In genomic region chr3:149586871-149587270, GRCh38 we compare ENCODE assay signal across 17 cellular contexts.
A peak's percentile ranks its signal among the peaks of the same experiment; 100 is the strongest.
DNase-seq lines count a peak whose midpoint lies in the region; ATAC-seq and TF ChIP-seq lines count a peak whose summit lies in the region.
"Had no signal": no experiment of that assay in that cellular context is flagged by ENCODE, and none has a peak within 500 bp of the region (broad histone marks: within the 10 kb centered on the region; RNA-seq: fewer than 3 reads in every experiment).

No MANE protein-coding gene starts in this region.

- H3K79me2 ChIP-seq in PC-3 (ENCODE audit: low read length) = peaks cover 88% of the 10 kb centered on the region
- H3K79me2 ChIP-seq: parathyroid adenoma had no signal

- H3K27me3 ChIP-seq in PC-3 (ENCODE audit: low read length) = no peaks in the 10 kb centered on the region
- no peaks in the 10 kb centered on the region for H3K27me3 ChIP-seq in mesenchymal stem cell (ENCODE audit: control insufficient read depth in 1 of 2, insufficient read depth in 1 of 2, low read length in 2 of 2)
- H3K27me3 ChIP-seq: adrenal gland, stomach had no signal

- ATAC-seq in PC-3 (peak; percentile 64), HG03280 (IDR thresholded peaks at IDR 0.05; ENCODE audit: unreplicated experiment) (no peak)

- no peak for DNase-seq in Calu3
- DNase-seq in PC-3 = peak; percentile 97
- peak; percentile 31 to 67 for DNase-seq in cardiac fibroblast (ENCODE audit: low read depth in 2 of 2)
- DNase-seq in mesenchymal stem cell = peak; percentile 48
- no peak for DNase-seq in CD14-positive monocyte (ENCODE audit: low spot score)
- DNase-seq in HUDEP-2 (lab: John Stamatoyannopoulos, UW; ENCODE audit: unreplicated experiment in 76 of 76) = no peak
- DNase-seq in activated CD4-positive, alpha-beta T cell treated with anti-CD3 and anti-CD28 coated beads for 4 hours = no peak
- DNase-seq: activated CD4-positive, alpha-beta memory T cell treated with anti-CD3 and anti-CD28 coated beads, Interleukin-2, amount 10 ng/mL, durations not matched to agents 7 days and 5 days; adrenal gland; foreskin melanocyte; NCI-H2029 treated with DMSO at 0.1 percent for 48 hours; SHP77 treated with DMSO at 0.1 percent for 48 hours; stimulated activated CD4-positive, alpha-beta T cell treated with anti-CD3 and anti-CD28 coated beads, Interleukin-12 subunit alpha, Interleukin-12 subunit beta, amount 100 ng/mL, for 4 hours; stomach; T-helper 9 cell had no signal

- no peak overlapping the region for H4K91ac ChIP-seq in mesenchymal stem cell (ENCODE audit: low read length)

- peaks cover 57% of the 10 kb centered on the region for H3K36me3 Mint-ChIP-seq in Calu3 (ENCODE audit: insufficient read depth, unreplicated experiment)
- H3K36me3 Mint-ChIP-seq in CD14-positive monocyte = no peaks in the 10 kb centered on the region

- CTCF ChIA-PET in Calu3 (lab: Charles Lee) = interaction anchor here (0.6 to 2.6 kb wide), 3 partner anchors 12 to 144 kb away, joined by 4 to 7 read pairs (median 7); no protein-coding TSS in a partner anchor
- CTCF ChIA-PET in PC-3 (lab: Charles Lee) = interaction anchor here (0.5 to 0.7 kb wide), 2 partner anchors 23 to 54 kb away, joined by 3 to 5 read pairs; no protein-coding TSS in a partner anchor

- POLR2A ChIA-PET in PC-3 (lab: Charles Lee; ENCODE audit: unreplicated experiment) = interaction anchor here (0.6 to 1.8 kb wide), 6 partner anchors 11 to 875 kb away, joined by 3 to 8 read pairs (median 6); partner anchors contain the start of gene WWTR1

- peaks cover 5% of the 10 kb centered on the region for H3F3A ChIP-seq in PC-3 (ENCODE audit: low read length, unreplicated experiment)

- no peak overlapping the region for H3K14ac ChIP-seq in mesenchymal stem cell (ENCODE audit: low read length in 2 of 2)

- H3K27ac Mint-ChIP-seq in Calu3 (ENCODE audit: unreplicated experiment) (peak overlapping the region; percentile 8), CD14-positive monocyte (no peak overlapping the region)
- H3K27ac Mint-ChIP-seq: activated CD4-positive, alpha-beta memory T cell treated with anti-CD3 and anti-CD28 coated beads, Interleukin-2, amount 10 ng/mL, durations not matched to agents 7 days and 5 days had no signal

- H2BK120ac ChIP-seq in mesenchymal stem cell (ENCODE audit: low read depth, low read length) = no peak overlapping the region

- peaks cover 5% of the 10 kb centered on the region for H3K79me1 ChIP-seq in mesenchymal stem cell (replicated peaks; ENCODE audit: low read length, poor library complexity, severe bottlenecking)

- H2BK15ac ChIP-seq in mesenchymal stem cell (ENCODE audit: low read depth, poor library complexity, severe bottlenecking) = no peak overlapping the region

- no CpG with 5 or more reads among the region's 1 CpG for WGBS in mesenchymal stem cell

- H3K9me3 Mint-ChIP-seq in Calu3 (ENCODE audit: low read depth, unreplicated experiment) (no peaks in the 10 kb centered on the region), CD14-positive monocyte (no peaks in the 10 kb centered on the region)
- H3K9me3 Mint-ChIP-seq: activated CD4-positive, alpha-beta memory T cell treated with anti-CD3 and anti-CD28 coated beads, Interleukin-2, amount 10 ng/mL, durations not matched to agents 7 days and 5 days had no signal

- H3K36me3 ChIP-seq in PC-3 (ENCODE audit: low read depth, low read length) (peaks cover 12% of the 10 kb centered on the region), mesenchymal stem cell (ENCODE audit: control insufficient read depth in 1 of 2, insufficient read depth in 2 of 2, low read depth in 1 of 2, low read length in 2 of 2) (peaks cover 0 to 16% of the 10 kb centered on the region in 2 experiments)
- H3K36me3 ChIP-seq: adrenal gland, stomach had no signal

- H3K4me2 ChIP-seq in PC-3 (ENCODE audit: low read length) (peak overlapping the region; percentile 54), mesenchymal stem cell (ENCODE audit: low read length, poor library complexity, severe bottlenecking) (no peak overlapping the region)

- H3K4me3 Mint-ChIP-seq in Calu3 (ENCODE audit: low read depth, unreplicated experiment) = no peak overlapping the region
- H3K4me3 Mint-ChIP-seq in CD14-positive monocyte = no peak overlapping the region
- H3K4me3 Mint-ChIP-seq: activated CD4-positive, alpha-beta memory T cell treated with anti-CD3 and anti-CD28 coated beads, Interleukin-2, amount 10 ng/mL, durations not matched to agents 7 days and 5 days had no signal

- H2AFZ ChIP-seq in PC-3 (ENCODE audit: low read length) = no peak overlapping the region
- H2AFZ ChIP-seq in mesenchymal stem cell (ENCODE audit: low read depth, low read length) = no peak overlapping the region
- H2AFZ ChIP-seq: parathyroid adenoma had no signal

- H3K9me3 ChIP-seq in PC-3 (ENCODE audit: low read length) (no peaks in the 10 kb centered on the region), mesenchymal stem cell (ENCODE audit: control insufficient read depth, low read length) (no peaks in the 10 kb centered on the region)
- H3K9me3 ChIP-seq: adrenal gland, stomach had no signal

- H3K27ac ChIP-seq in PC-3 (ENCODE audit: low read length) (peak overlapping the region; percentile 99), mesenchymal stem cell (ENCODE audit: low read length, poor library complexity, severe bottlenecking) (no peak overlapping the region)
- H3K27ac ChIP-seq: parathyroid adenoma had no signal

- H3K4ac ChIP-seq in mesenchymal stem cell (ENCODE audit: low read depth in 1 of 2, low read length in 2 of 2) = no peak overlapping the region

- BruUV-seq in Calu3 (replicated peaks; lab: Mats Ljungman, UMichigan) (no TSS peak), PC-3 (replicated peaks; lab: Mats Ljungman, UMichigan) (no TSS peak)

- no peak overlapping the region for H2AK5ac ChIP-seq in mesenchymal stem cell (ENCODE audit: low read length, severe bottlenecking)

- peaks cover 71% of the 10 kb centered on the region for H3K4me1 Mint-ChIP-seq in Calu3 (ENCODE audit: low read depth, unreplicated experiment)
- peaks cover 2% of the 10 kb centered on the region for H3K4me1 Mint-ChIP-seq in CD14-positive monocyte

- peak overlapping the region; percentile 4; the same call in 1 of the 2 replicates for H3K4me3 ChIP-seq in PC-3 (ENCODE audit: low read length)
- no peak overlapping the region for H3K4me3 ChIP-seq in cardiac fibroblast (replicated peaks in 1 of 2; ENCODE audit: low read depth in 2 of 2, low read length in 2 of 2)
- no peak overlapping the region for H3K4me3 ChIP-seq in mesenchymal stem cell (ENCODE audit: insufficient read depth in 1 of 2, low read depth in 1 of 2, low read length in 2 of 2)
- H3K4me3 ChIP-seq: adrenal gland, stomach had no signal

- H2BK12ac ChIP-seq in mesenchymal stem cell (ENCODE audit: low read length in 2 of 2) = peak overlapping the region in 1 of 2 experiments; percentile 9

- H3K23ac ChIP-seq in mesenchymal stem cell (ENCODE audit: low read length in 2 of 2) = no peak overlapping the region

- no peak overlapping the region for H3K18ac ChIP-seq in mesenchymal stem cell (ENCODE audit: low read depth in 1 of 2, low read length in 2 of 2)

- H4K8ac ChIP-seq in mesenchymal stem cell (ENCODE audit: low read length) = no peak overlapping the region

- H4K20me1 ChIP-seq in PC-3 (ENCODE audit: low read length) = no peaks in the 10 kb centered on the region

- intact Hi-C loops in Calu3 (cut with micrococcal nuclease; ENCODE audit: unreplicated experiment) = no loop called here
- intact Hi-C loops in PC-3 (cut with micrococcal nuclease) = no loop called here
- intact Hi-C loops in CD14-positive monocyte (cut with micrococcal nuclease) = no loop called here

- H2BK5ac ChIP-seq in mesenchymal stem cell (ENCODE audit: low read depth, low read length, poor library complexity, severe bottlenecking) = no peak overlapping the region

- H3K27me3 Mint-ChIP-seq in Calu3 (ENCODE audit: unreplicated experiment) (no peaks in the 10 kb centered on the region), CD14-positive monocyte (ENCODE audit: low read depth in 3 of 3) (peaks cover 40 to 63% (median 47%) of the 10 kb centered on the region in 3 donors)

- H3K4me1 ChIP-seq in PC-3 (ENCODE audit: insufficient read depth, low read length) (peaks cover 78% of the 10 kb centered on the region), mesenchymal stem cell (ENCODE audit: control insufficient read depth, insufficient read depth, low read depth, low read length) (peaks cover 16% of the 10 kb centered on the region)
- H3K4me1 ChIP-seq: parathyroid adenoma had no signal

- H3K9ac ChIP-seq in PC-3 (ENCODE audit: low read length) (peak overlapping the region; percentile 54), mesenchymal stem cell (ENCODE audit: low read length) (no peak overlapping the region)
- H3K9ac ChIP-seq: parathyroid adenoma had no signal

- TF ChIP-seq CTCF in Calu3 (IDR thresholded peaks at IDR 0.05; ENCODE audit: unreplicated experiment) (no peak), PC-3 (conservative IDR thresholded peaks at IDR 0.05; ENCODE audit: low read depth, low read length) (no peak), cardiac fibroblast (IDR thresholded peaks at IDR 0.05; ENCODE audit: low read depth, low read length) (no peak), CD14-positive monocyte (IDR thresholded peaks at IDR 0.05) (no peak)

- H3K9me2 ChIP-seq in PC-3 (replicated peaks; ENCODE audit: low read length) = no peaks in the 10 kb centered on the region

Comparison
In these comparisons a context has a peak if more than half of its experiments do, and no peak if none do; other contexts are left out.
1. DNase-seq: peak in PC-3 (single experiment), cardiac fibroblast (2 of 2) and mesenchymal stem cell (single experiment); none in Calu3 (single experiment), CD14-positive monocyte (single experiment), HUDEP-2 (0 of 76) and activated CD4-positive, alpha-beta T cell treated with anti-CD3 and anti-CD28 coated beads for 4 hours (0 of 2).